In the genomic region with DNA sequence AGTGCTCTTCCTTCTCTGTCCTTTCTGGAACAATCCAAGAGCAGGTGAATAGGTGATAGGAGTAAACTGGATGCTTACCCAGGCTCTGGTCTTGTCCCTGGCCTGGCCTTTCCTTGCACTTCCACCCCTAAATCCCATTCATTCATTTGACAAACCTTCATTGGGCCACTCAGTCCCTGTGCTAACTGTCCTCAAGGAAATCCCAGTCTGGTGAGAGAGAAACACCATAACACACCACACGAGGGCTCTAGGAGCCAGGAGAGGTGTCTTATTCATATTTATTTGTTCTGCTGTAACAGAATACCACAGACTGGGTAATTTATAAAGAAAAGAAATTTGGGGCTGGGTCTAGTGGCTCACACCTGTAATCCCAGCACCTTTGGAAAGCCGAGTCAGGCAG, we compare ENCODE assay signal across 10 cellular contexts. TPM values are rescaled to one million over a fixed set of nuclear protein-coding genes. Genes with fewer than 3 reads are reported as not detected.
A peak's percentile ranks its signal among the peaks of the same experiment; 100 is the strongest.
DNase-seq lines count a peak whose midpoint lies in the region; FAIRE-seq and TF ChIP-seq lines count a peak whose summit lies in the region.
"Had no signal": no experiment of that assay in that cellular context is flagged by ENCODE, and none has a peak within 500 bp of the region (broad histone marks: within the 10 kb centered on the region; RNA-seq: fewer than 3 reads in every experiment).

No MANE protein-coding gene starts in this region.

- H3K14ac ChIP-seq in H9 (ENCODE audit: insufficient read depth, low read length), result no peak overlapping the region

- no peaks in the 10 kb centered on the region for H3K79me1 ChIP-seq in H9 (ENCODE audit: insufficient read depth, low read depth, low read length, poor library complexity, severe bottlenecking)

- peaks cover 61% of the 10 kb centered on the region for H3K27me3 Mint-ChIP-seq in H9 (ENCODE audit: low read depth)

- peaks cover 2 to 5% of the 10 kb centered on the region in 2 experiments; a peak in 3 of 4 replicates for H3K4me1 Mint-ChIP-seq in H9

- no CpG with 5 or more reads among the region's 2 CpGs for WGBS in H9 (ENCODE audit: extremely low coverage, insufficient read length, low lambda C conversion rate)

- no peak for DNase-seq in BE2C
- no peak for DNase-seq in H9
- DNase-seq in RWPE1 (ENCODE audit: low spot score), result peak; percentile 37
- no peak for DNase-seq in keratinocyte (ENCODE audit: low read depth, low spot score)
- DNase-seq in coronary artery (ENCODE audit: low spot score), result no peak
- DNase-seq in GM19240 (ENCODE audit: insufficient read length, low spot score), result no peak
- no peak for DNase-seq in head of caudate nucleus
- DNase-seq in activated CD4-positive, alpha-beta T cell treated with anti-CD3 and anti-CD28 coated beads for 1 hour, result no peak
- DNase-seq: activated CD4-positive, alpha-beta T cell treated with anti-CD3 and anti-CD28 coated beads for 4 hours; NCI-H187 treated with DMSO at 0.1 percent for 48 hours had no signal

- H3K9me3 Mint-ChIP-seq in H9, result peaks cover 0 to 3% of the 10 kb centered on the region in 2 experiments; a peak in 2 of 5 replicates

- H3K27ac ChIP-seq in H9 (ENCODE audit: insufficient read length, low read depth, low read length) (no peak overlapping the region), RWPE1 (no peak overlapping the region), keratinocyte (ENCODE audit: control insufficient read depth, insufficient read depth, low read length) (no peak overlapping the region), coronary artery (no peak overlapping the region)

- H2BK12ac ChIP-seq in H9 (ENCODE audit: insufficient read length, low read depth, low read length), result no peak overlapping the region

- H3K9me3 ChIP-seq in BE2C, result no peaks in the 10 kb centered on the region
- no peaks in the 10 kb centered on the region for H3K9me3 ChIP-seq in H9 (ENCODE audit: control insufficient read depth, low read depth, low read length)
- H3K9me3 ChIP-seq in keratinocyte (ENCODE audit: control insufficient read depth, low read depth, low read length), result no peaks in the 10 kb centered on the region

- POLR2A ChIA-PET in RWPE1 (lab: Yijun Ruan, JAX; ENCODE audit: low non-redundant PET), result no interaction called here

- dilution Hi-C loops in keratinocyte (cut with MboI; ENCODE audit: extremely low pct_ligation_motif_present, low sequenced_read_pairs), result no loop called here

- no peak overlapping the region for H3T11ph ChIP-seq in H9 (ENCODE audit: low read length)

- no peak overlapping the region for H3K4me3 Mint-ChIP-seq in H9

- TF ChIP-seq CTCF in BE2C (IDR thresholded peaks at IDR 0.05; ENCODE audit: low read depth, low read length), result peak; percentile 33; the same call in 1 of the 2 replicates
- TF ChIP-seq CTCF in H9 (conservative IDR thresholded peaks at IDR 0.05), result peak; percentile 41; the same call in 2 of the 3 replicates
- TF ChIP-seq CTCF in RWPE1 (conservative IDR thresholded peaks at IDR 0.05; ENCODE audit: low read depth), result 0 out of 2 replicates have a peak, but pooled peaks have one; percentile 18
- TF ChIP-seq CTCF in keratinocyte (optimal IDR thresholded peaks at IDR 0.05 in 1 of 3, IDR thresholded peaks at IDR 0.05 in 1 of 3, conservative IDR thresholded peaks at IDR 0.05 in 1 of 3; ENCODE audit: extremely low read depth in 1 of 3, insufficient read depth in 2 of 3, low read length in 3 of 3), result peak in 2 of 3 experiments; percentile 18 to 24
- TF ChIP-seq CTCF in coronary artery (IDR thresholded peaks at IDR 0.05), result no peak

- no peaks in the 10 kb centered on the region for H3K23me2 ChIP-seq in H9 (ENCODE audit: insufficient read length, low read depth, low read length, poor library complexity, severe bottlenecking)

- H3K9me1 ChIP-seq in keratinocyte (ENCODE audit: control insufficient read depth, extremely low read depth, insufficient read depth, low read length), result no peaks in the 10 kb centered on the region

- H3K27me3 ChIP-seq in BE2C, result no peaks in the 10 kb centered on the region
- peaks cover 3% of the 10 kb centered on the region; the same call in 1 of the 2 replicates for H3K27me3 ChIP-seq in H9 (ENCODE audit: insufficient read depth, low read length)
- H3K27me3 ChIP-seq in keratinocyte (ENCODE audit: control insufficient read depth, extremely low read depth, insufficient read depth, low read length), result peaks cover 5% of the 10 kb centered on the region

- H3K56ac ChIP-seq in H9 (ENCODE audit: insufficient read length, low read depth, low read length), result no peak overlapping the region

- H3K23ac ChIP-seq in H9 (ENCODE audit: insufficient read length, low read depth, low read length), result no peak overlapping the region

- H3K4me1 ChIP-seq in BE2C (peaks cover 4% of the 10 kb centered on the region; the same call in 1 of the 2 replicates), H9 (ENCODE audit: insufficient read depth, low read length) (no peaks in the 10 kb centered on the region), keratinocyte (ENCODE audit: control insufficient read depth, extremely low read depth, insufficient read depth, low read length) (peaks cover 2% of the 10 kb centered on the region)

- no peak overlapping the region for H3K18ac ChIP-seq in H9 (ENCODE audit: insufficient read length, low read depth, low read length)

- H3K4me3 ChIP-seq in BE2C (ENCODE audit: low read depth, low read length) (no peak overlapping the region), keratinocyte (ENCODE audit: control insufficient read depth in 2 of 3, extremely low read depth in 1 of 3, insufficient read depth in 2 of 3, low read depth in 1 of 3, low read length in 3 of 3) (no peak overlapping the region), coronary artery (no peak overlapping the region)

- H3K36me3 Mint-ChIP-seq in H9 (ENCODE audit: insufficient read depth in 1 of 3, low read depth in 3 of 3), result peaks cover 0 to 3% (median 0%) of the 10 kb centered on the region in 3 experiments; a peak in 1 of 7 replicates

- no peak overlapping the region for H2BK120ac ChIP-seq in H9 (ENCODE audit: low read depth, low read length, poor library complexity, severe bottlenecking)

- no peak overlapping the region for H2BK15ac ChIP-seq in H9 (ENCODE audit: low read depth, low read length)

- H4K5ac ChIP-seq in H9 (ENCODE audit: insufficient read length, low read depth, low read length), result no peak overlapping the region

- no peak overlapping the region for H2AK5ac ChIP-seq in H9 (ENCODE audit: insufficient read length, low read length)

- CTCF ChIA-PET in RWPE1 (lab: Yijun Ruan, JAX), result interaction anchor here (0.5 to 1.8 kb wide), 4 partner anchors 15 to 191 kb away, joined by 3 to 8 read pairs (median 4); no protein-coding TSS in a partner anchor

- H3K9ac ChIP-seq in H9 (ENCODE audit: extremely low read depth, insufficient read length, low read length) (no peak overlapping the region), keratinocyte (ENCODE audit: control insufficient read depth, extremely low read depth, insufficient read depth, low read length) (no peak overlapping the region)

- H3K4ac ChIP-seq in H9 (ENCODE audit: low read depth, low read length), result no peak overlapping the region

- no peak overlapping the region for H2AFZ ChIP-seq in H9 (ENCODE audit: low read length)
- H2AFZ ChIP-seq in keratinocyte (ENCODE audit: control insufficient read depth, low read length), result no peak overlapping the region

- H2BK5ac ChIP-seq in H9 (ENCODE audit: insufficient read length, low read length), result no peak overlapping the region

- H2BK20ac ChIP-seq in H9 (ENCODE audit: low read depth, low read length, poor library complexity, severe bottlenecking), result no peak overlapping the region

- intact Hi-C loops in head of caudate nucleus (cut with DNase I), result no loop called here

- H3K4me2 ChIP-seq in H9 (ENCODE audit: insufficient read depth, insufficient read length, low read length) (no peak overlapping the region), keratinocyte (ENCODE audit: control insufficient read depth, extremely low read depth, insufficient read depth, low read depth, low read length) (no peak overlapping the region)

- no peaks in the 10 kb centered on the region for H3K36me3 ChIP-seq in BE2C
- H3K36me3 ChIP-seq in keratinocyte (ENCODE audit: control insufficient read depth in 2 of 2, extremely low read depth in 1 of 2, insufficient read depth in 2 of 2, low read length in 2 of 2), result no peaks in the 10 kb centered on the region

- no peak overlapping the region for H4K8ac ChIP-seq in H9 (replicated peaks; ENCODE audit: insufficient read length, low read depth, low read length)

- no peaks in the 10 kb centered on the region for H4K20me1 ChIP-seq in H9 (ENCODE audit: control insufficient read depth, insufficient read depth, insufficient read length)
- H4K20me1 ChIP-seq in keratinocyte (ENCODE audit: control insufficient read depth, extremely low read depth, insufficient read depth, low read length), result no peaks in the 10 kb centered on the region

- no peak for FAIRE-seq in keratinocyte (lab: Jason Lieb, UNC)

- H3K27ac Mint-ChIP-seq in H9, result no peak overlapping the region

- H3K79me2 ChIP-seq in H9 (ENCODE audit: insufficient read depth, low read length) (no peaks in the 10 kb centered on the region), keratinocyte (ENCODE audit: control insufficient read depth, insufficient read depth, low read length) (no peaks in the 10 kb centered on the region)

- no peak overlapping the region for H4K91ac ChIP-seq in H9 (ENCODE audit: insufficient read length, low read depth, low read length)

RNA-seq across cellular contexts. Expression of a gene that starts 22.8 kb away (rescaled TPM):
- not detected for polyA plus RNA-seq in BE2C (2012; ENCODE audit: insufficient read depth, insufficient read length, low read depth)
- total RNA-seq in H9 (2021), result 0.09 TPM in 1 of 2 replicates, not detected in the other
- not detected in 3 replicates for polyA plus RNA-seq in keratinocyte
- polyA plus RNA-seq in keratinocyte (2011; ENCODE audit: low read depth), result not detected
- not detected in 2 replicates for polyA plus RNA-seq in keratinocyte (2011; cell fraction: cytosol; rRNA removed)
- not detected in 2 replicates for polyA plus RNA-seq in keratinocyte (2011; cell fraction: nucleus; rRNA removed)
- polyA plus RNA-seq in keratinocyte (2012; ENCODE audit: low replicate concordance), result 0.16 TPM in 1 of 2 replicates, not detected in the other
- polyA minus RNA-seq in keratinocyte, result not detected in 3 replicates
- not detected for polyA minus RNA-seq in keratinocyte (2011; cell fraction: cytosol; rRNA and poly(A)+ RNA removed)
- polyA minus RNA-seq in keratinocyte (2011; cell fraction: nucleus; rRNA and poly(A)+ RNA removed), result not detected in 2 replicates

RNA-seq across cellular contexts. Expression of a gene that starts 30.0 kb away (rescaled TPM):
- 0.68 TPM for polyA plus RNA-seq in BE2C (2012; ENCODE audit: insufficient read depth, insufficient read length, low read depth)
- 0.92 and 1.2 TPM in 2 replicates for total RNA-seq in H9 (2021)
- 0.11 to 0.26 TPM (median 0.22 TPM) in 3 replicates for polyA plus RNA-seq in keratinocyte
- 0.45 TPM for polyA plus RNA-seq in keratinocyte (2011; ENCODE audit: low read depth)
- 0.12 and 0.14 TPM in 2 replicates for polyA plus RNA-seq in keratinocyte (2011; cell fraction: cytosol; rRNA removed)
- 0.19 and 0.45 TPM in 2 replicates for polyA plus RNA-seq in keratinocyte (2011; cell fraction: nucleus; rRNA removed)
- polyA plus RNA-seq in keratinocyte (2012; ENCODE audit: low replicate concordance), result 0.17 and 0.24 TPM in 2 replicates
- polyA minus RNA-seq in keratinocyte, result 0.58 TPM in 1 of 3 replicates, not detected in the others
- not detected for polyA minus RNA-seq in keratinocyte (2011; cell fraction: cytosol; rRNA and poly(A)+ RNA removed)
- not detected in 2 replicates for polyA minus RNA-seq in keratinocyte (2011; cell fraction: nucleus; rRNA and poly(A)+ RNA removed)

RNA-seq across cellular contexts. Expression of a gene that starts 36.7 kb away (rescaled TPM):
- not detected for polyA plus RNA-seq in BE2C (2012; ENCODE audit: insufficient read depth, insufficient read length, low read depth)
- total RNA-seq in H9 (2021), result not detected in 2 replicates
- polyA plus RNA-seq in keratinocyte, result not detected in 3 replicates
- not detected for polyA plus RNA-seq in keratinocyte (2011; ENCODE audit: low read depth)
- not detected in 2 replicates for polyA plus RNA-seq in keratinocyte (2011; cell fraction: cytosol; rRNA removed)
- not detected in 2 replicates for polyA plus RNA-seq in keratinocyte (2011; cell fraction: nucleus; rRNA removed)
- polyA plus RNA-seq in keratinocyte (2012; ENCODE audit: low replicate concordance), result not detected in 2 replicates
- not detected in 3 replicates for polyA minus RNA-seq in keratinocyte
- not detected for polyA minus RNA-seq in keratinocyte (2011; cell fraction: cytosol; rRNA and poly(A)+ RNA removed)
- polyA minus RNA-seq in keratinocyte (2011; cell fraction: nucleus; rRNA and poly(A)+ RNA removed), result not detected in 2 replicates
